34 cellular contexts compared by ENCODE assay signal in genomic region chr20:39640147-39640546, GRCh38.
"Had no signal": no experiment of that assay in that cellular context is flagged by ENCODE, and none has a peak within 500 bp of the region (broad histone marks: within the 10 kb centered on the region; RNA-seq: fewer than 3 reads in every experiment).

No MANE protein-coding gene starts in this region.

- H3K27me3 Mint-ChIP-seq: activated B cell treated with CpG ODN at 0.5 μM for 24 hours; activated CD4-positive, alpha-beta memory T cell treated with anti-CD3 and anti-CD28 coated beads for 36 hours; activated CD4-positive, alpha-beta T cell treated with anti-CD3 and anti-CD28 coated beads, Interleukin-2, amount 10 ng/mL, durations not matched to agents 24 days and 14 days; activated naive CD4-positive, alpha-beta T cell treated with anti-CD3 and anti-CD28 coated beads, Interleukin-2, amount 10 ng/mL, durations not matched to agents 7 days and 5 days; activated naive CD4-positive, alpha-beta T cell treated with anti-CD3 and anti-CD28 coated beads, Interleukin-2, amount 50 U/mL, for 24 hours; activated T-cell treated with anti-CD3 and anti-CD28 coated beads, Interleukin-2, amount 50 U/mL, for 24 hours; brain; central memory CD8-positive, alpha-beta T cell had no signal

- H3K27ac ChIP-seq: ascending aorta, cardiac muscle cell, VCaP had no signal

- H3K27ac Mint-ChIP-seq: activated B cell treated with CpG ODN at 0.5 μM for 24 hours; activated CD4-positive, alpha-beta memory T cell treated with anti-CD3 and anti-CD28 coated beads for 36 hours; activated CD4-positive, alpha-beta T cell treated with anti-CD3 and anti-CD28 coated beads, Interleukin-2, amount 10 ng/mL, durations not matched to agents 24 days and 14 days; activated CD8-positive, alpha-beta T cell treated with anti-CD3 and anti-CD28 coated beads for 36 hours; activated naive CD4-positive, alpha-beta T cell treated with anti-CD3 and anti-CD28 coated beads, Interleukin-2, amount 10 ng/mL, durations not matched to agents 7 days and 5 days; activated naive CD4-positive, alpha-beta T cell treated with anti-CD3 and anti-CD28 coated beads, Interleukin-2, amount 50 U/mL, for 24 hours; activated naive CD8-positive, alpha-beta T cell; activated naive CD8-positive, alpha-beta T cell treated with anti-CD3 and anti-CD28 coated beads, Interleukin-2, amount 10 ng/mL, durations not matched to agents 7 days and 5 days; activated naive CD8-positive, alpha-beta T cell treated with anti-CD3 and anti-CD28 coated beads, Interleukin-2, amount 50 U/mL, for 24 hours; activated T-cell treated with anti-CD3 and anti-CD28 coated beads, Interleukin-2, amount 50 U/mL, for 24 hours; activated T-helper 2 cell treated with anti-CD3 and anti-CD28 coated beads, Interferon-gamma antibody, Interleukin-2, Interleukin-4, amounts not matched to agents 10 μg/mL and 5 μg/mL and 100 μg/mL, durations not matched to agents 14 hours and 24 hours and 36 hours; brain; T-helper 1 cell treated with Interleukin-12 subunit alpha and Interleukin-12 subunit beta and Interleukin-4 antibody, amounts not matched to agents 30 μg/mL and 1 μg/mL, for 36 hours; T-helper 2 cell treated with Interferon-gamma antibody and Interleukin-4, amounts not matched to agents 5 μg/mL and 100 μg/mL, for 36 hours had no signal

- DNase-seq: activated B cell treated with CpG ODN at 0.5 μM for 24 hours; activated CD4-positive, alpha-beta memory T cell treated with anti-CD3 and anti-CD28 coated beads for 36 hours; activated CD4-positive, alpha-beta T cell treated with anti-CD3 and anti-CD28 coated beads for 4 hours; activated CD4-positive, alpha-beta T cell treated with anti-CD3 and anti-CD28 coated beads, Interleukin-2, amount 10 ng/mL, durations not matched to agents 24 days and 14 days; activated CD4-positive, alpha-beta T cell treated with anti-CD3 and anti-CD28 coated beads, Interleukin-2, amount 50 U/mL, for 1 hour; activated CD4-positive, alpha-beta T cell treated with anti-CD3 and anti-CD28 coated beads, Interleukin-2, amount 50 U/mL, for 4 hours; activated CD4-positive, CD25-positive, alpha-beta regulatory T cell treated with anti-CD3 and anti-CD28 coated beads, Interleukin-2, amount 50 U/mL, for 72 hours; activated CD8-positive, alpha-beta memory T cell treated with anti-CD3 and anti-CD28 coated beads, Interleukin-2, amount 50 U/mL, for 48 hours; activated CD8-positive, alpha-beta T cell treated with anti-CD3 and anti-CD28 coated beads for 36 hours; activated effector memory CD4-positive, alpha-beta T cell treated with Interleukin-2 at 50 U/mL for 16 hours; activated gamma-delta T cell; activated naive CD4-positive, alpha-beta T cell treated with anti-CD3 and anti-CD28 coated beads, Interleukin-2, amount 10 ng/mL, durations not matched to agents 7 days and 5 days; activated naive CD4-positive, alpha-beta T cell treated with Interleukin-2 at 50 U/mL for 16 hours; activated naive CD8-positive, alpha-beta T cell treated with anti-CD3 and anti-CD28 coated beads, Interleukin-2, amount 10 ng/mL, durations not matched to agents 7 days and 5 days; activated naive CD8-positive, alpha-beta T cell treated with anti-CD3 and anti-CD28 coated beads, Interleukin-2, amount 50 U/mL, for 24 hours; activated T-cell treated with anti-CD3 and anti-CD28 coated beads, Interleukin-2, amount 50 U/mL, for 24 hours; activated T-cell treated with anti-CD3 and anti-CD28 coated beads, Interleukin-2, amount 50 U/mL, for 48 hours; amygdala; anterior cingulate cortex; caudate nucleus; cerebellar nuclear complex; T-helper 1 cell; T-helper 2 cell; T-helper 9 cell had no signal

- H3K9me3 ChIP-seq: ascending aorta had no signal

- H3K36me3 Mint-ChIP-seq: activated CD4-positive, alpha-beta memory T cell treated with anti-CD3 and anti-CD28 coated beads for 36 hours; activated naive CD4-positive, alpha-beta T cell treated with anti-CD3 and anti-CD28 coated beads, Interleukin-2, amount 10 ng/mL, durations not matched to agents 7 days and 5 days; activated naive CD4-positive, alpha-beta T cell treated with anti-CD3 and anti-CD28 coated beads, Interleukin-2, amount 50 U/mL, for 24 hours; activated naive CD8-positive, alpha-beta T cell; activated naive CD8-positive, alpha-beta T cell treated with anti-CD3 and anti-CD28 coated beads, Interleukin-2, amount 10 ng/mL, durations not matched to agents 7 days and 5 days; brain had no signal

- H3K4me3 ChIP-seq: ascending aorta, cardiac muscle cell had no signal

- H3K4me1 ChIP-seq: ascending aorta had no signal

- H3K4me1 Mint-ChIP-seq: activated B cell treated with CpG ODN at 0.5 μM for 24 hours; activated CD4-positive, alpha-beta T cell treated with anti-CD3 and anti-CD28 coated beads, Interleukin-2, amount 10 ng/mL, durations not matched to agents 24 days and 14 days; activated naive CD4-positive, alpha-beta T cell treated with anti-CD3 and anti-CD28 coated beads, Interleukin-2, amount 10 ng/mL, durations not matched to agents 7 days and 5 days; activated naive CD4-positive, alpha-beta T cell treated with anti-CD3 and anti-CD28 coated beads, Interleukin-2, amount 50 U/mL, for 24 hours; activated naive CD8-positive, alpha-beta T cell treated with anti-CD3 and anti-CD28 coated beads, Interleukin-2, amount 10 ng/mL, durations not matched to agents 7 days and 5 days; activated naive CD8-positive, alpha-beta T cell treated with anti-CD3 and anti-CD28 coated beads, Interleukin-2, amount 50 U/mL, for 24 hours; central memory CD8-positive, alpha-beta T cell had no signal

- H3K36me3 ChIP-seq: ascending aorta, cardiac muscle cell had no signal

- H3K27me3 ChIP-seq: ascending aorta, cardiac muscle cell had no signal

- H3K9me3 Mint-ChIP-seq: activated B cell treated with CpG ODN at 0.5 μM for 24 hours; activated CD4-positive, alpha-beta memory T cell treated with anti-CD3 and anti-CD28 coated beads for 36 hours; activated CD4-positive, alpha-beta T cell treated with anti-CD3 and anti-CD28 coated beads, Interleukin-2, amount 10 ng/mL, durations not matched to agents 24 days and 14 days; activated CD8-positive, alpha-beta T cell treated with anti-CD3 and anti-CD28 coated beads for 36 hours; activated naive CD4-positive, alpha-beta T cell treated with anti-CD3 and anti-CD28 coated beads, Interleukin-2, amount 10 ng/mL, durations not matched to agents 7 days and 5 days; activated naive CD4-positive, alpha-beta T cell treated with anti-CD3 and anti-CD28 coated beads, Interleukin-2, amount 50 U/mL, for 24 hours; activated naive CD8-positive, alpha-beta T cell treated with anti-CD3 and anti-CD28 coated beads, Interleukin-2, amount 50 U/mL, for 24 hours; activated T-cell treated with anti-CD3 and anti-CD28 coated beads, Interleukin-2, amount 50 U/mL, for 24 hours; activated T-helper 2 cell treated with anti-CD3 and anti-CD28 coated beads, Interferon-gamma antibody, Interleukin-2, Interleukin-4, amounts not matched to agents 10 μg/mL and 5 μg/mL and 100 μg/mL, durations not matched to agents 14 hours and 24 hours and 36 hours; T-helper 2 cell treated with Interferon-gamma antibody and Interleukin-4, amounts not matched to agents 5 μg/mL and 100 μg/mL, for 36 hours had no signal

- H3K4me3 Mint-ChIP-seq: activated B cell treated with CpG ODN at 0.5 μM for 24 hours; activated CD4-positive, alpha-beta memory T cell treated with anti-CD3 and anti-CD28 coated beads for 36 hours; activated CD4-positive, alpha-beta T cell treated with anti-CD3 and anti-CD28 coated beads, Interleukin-2, amount 10 ng/mL, durations not matched to agents 24 days and 14 days; activated CD8-positive, alpha-beta T cell treated with anti-CD3 and anti-CD28 coated beads for 36 hours; activated naive CD4-positive, alpha-beta T cell treated with anti-CD3 and anti-CD28 coated beads, Interleukin-2, amount 10 ng/mL, durations not matched to agents 7 days and 5 days; activated naive CD4-positive, alpha-beta T cell treated with anti-CD3 and anti-CD28 coated beads, Interleukin-2, amount 50 U/mL, for 24 hours; activated naive CD8-positive, alpha-beta T cell; activated naive CD8-positive, alpha-beta T cell treated with anti-CD3 and anti-CD28 coated beads, Interleukin-2, amount 10 ng/mL, durations not matched to agents 7 days and 5 days; activated naive CD8-positive, alpha-beta T cell treated with anti-CD3 and anti-CD28 coated beads, Interleukin-2, amount 50 U/mL, for 24 hours; activated T-cell treated with anti-CD3 and anti-CD28 coated beads, Interleukin-2, amount 50 U/mL, for 24 hours; brain; central memory CD8-positive, alpha-beta T cell; T-helper 1 cell treated with Interleukin-12 subunit alpha and Interleukin-12 subunit beta and Interleukin-4 antibody, amounts not matched to agents 30 μg/mL and 1 μg/mL, for 36 hours; T-helper 2 cell treated with Interferon-gamma antibody and Interleukin-4, amounts not matched to agents 5 μg/mL and 100 μg/mL, for 36 hours had no signal
